1 cellular context compared by ENCODE assay signal in the genomic region with DNA sequence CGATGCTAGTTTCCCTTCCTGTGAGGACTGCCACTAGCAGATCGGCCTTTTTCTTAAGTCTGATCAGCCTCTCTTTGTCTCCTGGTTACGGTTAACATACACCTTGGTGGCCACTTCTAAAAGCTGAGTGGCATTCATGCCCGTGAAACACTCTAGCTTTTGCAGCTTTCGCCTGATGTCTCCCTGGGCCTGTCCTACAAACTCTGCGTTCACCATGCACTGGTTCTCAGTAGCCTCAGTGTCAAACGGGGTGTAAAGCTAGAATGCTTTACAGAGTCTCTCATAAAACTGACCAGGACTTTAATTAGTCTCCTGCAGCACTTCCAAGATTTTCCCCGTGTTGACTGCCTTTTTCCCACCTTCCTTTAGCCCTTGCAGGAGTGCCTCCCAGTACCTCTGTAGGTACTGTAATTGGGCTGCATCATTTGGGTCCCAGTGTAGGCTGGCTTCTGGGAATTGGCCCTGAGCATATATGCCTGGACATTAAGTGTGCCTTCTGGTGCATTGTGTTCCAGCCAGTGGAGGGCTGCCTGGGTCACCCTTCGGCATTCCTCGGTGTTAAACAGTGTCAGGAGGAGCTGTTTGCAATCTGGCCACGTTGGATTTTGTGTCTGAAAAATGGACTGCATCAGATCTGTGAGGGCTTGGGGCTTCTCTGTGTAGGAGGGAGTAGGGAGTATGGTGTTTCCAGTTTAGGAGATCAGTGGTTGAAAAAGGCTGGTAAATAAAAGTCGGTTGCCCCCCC.
TF ChIP-seq lines count a peak whose summit lies in the region.

No MANE protein-coding gene starts in this region.

TF ChIP-seq in WTC11, 78 proteins besides CTCF, POLR2A, EP300 and RAD21 (continued from another document):
- TF ChIP-seq, protein P1, sequence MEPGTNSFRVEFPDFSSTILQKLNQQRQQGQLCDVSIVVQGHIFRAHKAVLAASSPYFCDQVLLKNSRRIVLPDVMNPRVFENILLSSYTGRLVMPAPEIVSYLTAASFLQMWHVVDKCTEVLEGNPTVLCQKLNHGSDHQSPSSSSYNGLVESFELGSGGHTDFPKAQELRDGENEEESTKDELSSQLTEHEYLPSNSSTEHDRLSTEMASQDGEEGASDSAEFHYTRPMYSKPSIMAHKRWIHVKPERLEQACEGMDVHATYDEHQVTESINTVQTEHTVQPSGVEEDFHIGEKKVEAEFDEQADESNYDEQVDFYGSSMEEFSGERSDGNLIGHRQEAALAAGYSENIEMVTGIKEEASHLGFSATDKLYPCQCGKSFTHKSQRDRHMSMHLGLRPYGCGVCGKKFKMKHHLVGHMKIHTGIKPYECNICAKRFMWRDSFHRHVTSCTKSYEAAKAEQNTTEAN (CRISPR knock-in tag; IDR thresholded peaks at IDR 0.05) = no peak
- TF ChIP-seq TP53 (CRISPR knock-in tag; IDR thresholded peaks at IDR 0.05) (no peak), ZNF423 (CRISPR knock-in tag; IDR thresholded peaks at IDR 0.05) (no peak), ZBTB21 (CRISPR knock-in tag; IDR thresholded peaks at IDR 0.05; ENCODE audit: borderline replicate concordance) (no peak), NR2C2 (CRISPR knock-in tag; IDR thresholded peaks at IDR 0.05) (no peak)
- TF ChIP-seq, protein P2, sequence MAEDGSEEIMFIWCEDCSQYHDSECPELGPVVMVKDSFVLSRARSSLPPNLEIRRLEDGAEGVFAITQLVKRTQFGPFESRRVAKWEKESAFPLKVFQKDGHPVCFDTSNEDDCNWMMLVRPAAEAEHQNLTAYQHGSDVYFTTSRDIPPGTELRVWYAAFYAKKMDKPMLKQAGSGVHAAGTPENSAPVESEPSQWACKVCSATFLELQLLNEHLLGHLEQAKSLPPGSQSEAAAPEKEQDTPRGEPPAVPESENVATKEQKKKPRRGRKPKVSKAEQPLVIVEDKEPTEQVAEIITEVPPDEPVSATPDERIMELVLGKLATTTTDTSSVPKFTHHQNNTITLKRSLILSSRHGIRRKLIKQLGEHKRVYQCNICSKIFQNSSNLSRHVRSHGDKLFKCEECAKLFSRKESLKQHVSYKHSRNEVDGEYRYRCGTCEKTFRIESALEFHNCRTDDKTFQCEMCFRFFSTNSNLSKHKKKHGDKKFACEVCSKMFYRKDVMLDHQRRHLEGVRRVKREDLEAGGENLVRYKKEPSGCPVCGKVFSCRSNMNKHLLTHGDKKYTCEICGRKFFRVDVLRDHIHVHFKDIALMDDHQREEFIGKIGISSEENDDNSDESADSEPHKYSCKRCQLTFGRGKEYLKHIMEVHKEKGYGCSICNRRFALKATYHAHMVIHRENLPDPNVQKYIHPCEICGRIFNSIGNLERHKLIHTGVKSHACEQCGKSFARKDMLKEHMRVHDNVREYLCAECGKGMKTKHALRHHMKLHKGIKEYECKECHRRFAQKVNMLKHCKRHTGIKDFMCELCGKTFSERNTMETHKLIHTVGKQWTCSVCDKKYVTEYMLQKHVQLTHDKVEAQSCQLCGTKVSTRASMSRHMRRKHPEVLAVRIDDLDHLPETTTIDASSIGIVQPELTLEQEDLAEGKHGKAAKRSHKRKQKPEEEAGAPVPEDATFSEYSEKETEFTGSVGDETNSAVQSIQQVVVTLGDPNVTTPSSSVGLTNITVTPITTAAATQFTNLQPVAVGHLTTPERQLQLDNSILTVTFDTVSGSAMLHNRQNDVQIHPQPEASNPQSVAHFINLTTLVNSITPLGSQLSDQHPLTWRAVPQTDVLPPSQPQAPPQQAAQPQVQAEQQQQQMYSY (CRISPR knock-in tag; IDR thresholded peaks at IDR 0.05) = no peak
- TF ChIP-seq, protein P3, sequence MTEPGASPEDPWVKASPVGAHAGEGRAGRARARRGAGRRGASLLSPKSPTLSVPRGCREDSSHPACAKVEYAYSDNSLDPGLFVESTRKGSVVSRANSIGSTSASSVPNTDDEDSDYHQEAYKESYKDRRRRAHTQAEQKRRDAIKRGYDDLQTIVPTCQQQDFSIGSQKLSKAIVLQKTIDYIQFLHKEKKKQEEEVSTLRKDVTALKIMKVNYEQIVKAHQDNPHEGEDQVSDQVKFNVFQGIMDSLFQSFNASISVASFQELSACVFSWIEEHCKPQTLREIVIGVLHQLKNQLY (CRISPR knock-in tag; IDR thresholded peaks at IDR 0.05) = no peak
- TF ChIP-seq, protein P4, sequence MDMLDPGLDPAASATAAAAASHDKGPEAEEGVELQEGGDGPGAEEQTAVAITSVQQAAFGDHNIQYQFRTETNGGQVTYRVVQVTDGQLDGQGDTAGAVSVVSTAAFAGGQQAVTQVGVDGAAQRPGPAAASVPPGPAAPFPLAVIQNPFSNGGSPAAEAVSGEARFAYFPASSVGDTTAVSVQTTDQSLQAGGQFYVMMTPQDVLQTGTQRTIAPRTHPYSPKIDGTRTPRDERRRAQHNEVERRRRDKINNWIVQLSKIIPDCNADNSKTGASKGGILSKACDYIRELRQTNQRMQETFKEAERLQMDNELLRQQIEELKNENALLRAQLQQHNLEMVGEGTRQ (CRISPR knock-in tag; IDR thresholded peaks at IDR 0.05) = no peak
- TF ChIP-seq, protein P5, sequence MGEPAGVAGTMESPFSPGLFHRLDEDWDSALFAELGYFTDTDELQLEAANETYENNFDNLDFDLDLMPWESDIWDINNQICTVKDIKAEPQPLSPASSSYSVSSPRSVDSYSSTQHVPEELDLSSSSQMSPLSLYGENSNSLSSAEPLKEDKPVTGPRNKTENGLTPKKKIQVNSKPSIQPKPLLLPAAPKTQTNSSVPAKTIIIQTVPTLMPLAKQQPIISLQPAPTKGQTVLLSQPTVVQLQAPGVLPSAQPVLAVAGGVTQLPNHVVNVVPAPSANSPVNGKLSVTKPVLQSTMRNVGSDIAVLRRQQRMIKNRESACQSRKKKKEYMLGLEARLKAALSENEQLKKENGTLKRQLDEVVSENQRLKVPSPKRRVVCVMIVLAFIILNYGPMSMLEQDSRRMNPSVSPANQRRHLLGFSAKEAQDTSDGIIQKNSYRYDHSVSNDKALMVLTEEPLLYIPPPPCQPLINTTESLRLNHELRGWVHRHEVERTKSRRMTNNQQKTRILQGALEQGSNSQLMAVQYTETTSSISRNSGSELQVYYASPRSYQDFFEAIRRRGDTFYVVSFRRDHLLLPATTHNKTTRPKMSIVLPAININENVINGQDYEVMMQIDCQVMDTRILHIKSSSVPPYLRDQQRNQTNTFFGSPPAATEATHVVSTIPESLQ (CRISPR knock-in tag; IDR thresholded peaks at IDR 0.05) = no peak
